ENCODE assay signal across 1 cellular context in the genomic region with DNA sequence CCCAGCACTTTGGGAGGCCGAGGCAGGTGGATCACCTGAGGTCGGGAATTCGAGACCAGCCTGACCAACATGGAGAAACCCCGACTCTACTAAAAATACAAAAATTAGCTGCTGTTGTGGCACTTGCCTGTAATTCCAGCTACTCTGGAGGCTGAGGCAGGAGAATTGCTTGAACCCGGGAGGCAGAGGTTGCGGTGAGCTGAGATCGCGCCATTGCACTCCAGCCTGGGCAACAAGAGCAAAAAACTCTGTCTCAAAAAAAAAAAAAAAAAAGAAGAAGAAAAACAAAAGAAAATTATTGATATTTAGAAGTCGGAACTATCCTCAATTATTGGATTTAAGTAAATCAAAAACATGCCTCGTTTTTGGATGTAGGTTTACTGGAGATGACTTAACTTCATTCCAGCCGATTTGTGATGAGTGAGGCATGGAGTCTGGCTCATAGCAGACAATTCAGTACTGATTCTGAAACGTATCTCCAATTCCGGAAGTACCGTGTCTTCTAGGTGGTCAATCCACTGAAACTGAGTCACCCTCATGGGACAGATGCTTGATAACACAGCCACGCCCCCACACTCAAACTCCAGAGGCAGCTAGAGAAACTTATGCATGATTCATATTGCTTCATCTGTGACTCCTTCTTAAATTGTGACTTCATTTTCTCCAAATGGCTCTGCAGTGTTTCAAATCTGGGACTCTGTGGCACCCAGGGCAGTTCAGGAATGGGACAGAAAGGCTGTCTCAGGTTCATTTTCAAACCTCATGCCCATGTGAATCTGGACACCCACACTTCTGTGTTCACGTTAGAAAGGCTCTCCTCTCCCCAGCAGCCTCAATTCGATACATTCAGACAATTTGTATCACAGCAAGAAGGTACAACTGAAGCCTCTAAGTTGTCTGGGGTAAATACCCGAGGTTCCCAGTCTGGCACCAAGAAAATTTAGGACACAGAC.
TF ChIP-seq lines count a peak whose summit lies in the region.

No MANE protein-coding gene starts in this region.

TF ChIP-seq in HEK293, 187 proteins besides CTCF, POLR2A, EP300 and RAD21 (continued from another document and continues in another):
- TF ChIP-seq ZNF169 (tag by site-specific recombination; IDR thresholded peaks at IDR 0.05): no peak
- no peak for TF ChIP-seq ZNF791 (tag by site-specific recombination; IDR thresholded peaks at IDR 0.05)
- TF ChIP-seq ZNF433 (tag by site-specific recombination; IDR thresholded peaks at IDR 0.05; ENCODE audit: low read depth): no peak
- no peak for TF ChIP-seq ZNF571 (tag by site-specific recombination; IDR thresholded peaks at IDR 0.05)
- no peak for TF ChIP-seq ZNF610 (tag by site-specific recombination; IDR thresholded peaks at IDR 0.05; ENCODE audit: borderline replicate concordance)
- TF ChIP-seq ZNF394 (tag by site-specific recombination; IDR thresholded peaks at IDR 0.05; ENCODE audit: borderline replicate concordance): peak; percentile 39; the same call in 1 of the 2 replicates
- no peak for TF ChIP-seq ZNF449 (tag by site-specific recombination; IDR thresholded peaks at IDR 0.05)
- no peak for TF ChIP-seq ZNF654 (tag by site-specific recombination; IDR thresholded peaks at IDR 0.05; ENCODE audit: low read depth)
- TF ChIP-seq KLF8 (tag by site-specific recombination; IDR thresholded peaks at IDR 0.05): peak; percentile 54; the same call in 1 of the 2 replicates
- 0 out of 2 replicates have a peak, but pooled peaks have one; percentile 15 for TF ChIP-seq KLF1 (tag by site-specific recombination; IDR thresholded peaks at IDR 0.05)
- no peak for TF ChIP-seq ZNF664 (tag by site-specific recombination; IDR thresholded peaks at IDR 0.05)
- peak; percentile 17; the same call in 1 of the 2 replicates for TF ChIP-seq EGR2 (tag by site-specific recombination; IDR thresholded peaks at IDR 0.05; ENCODE audit: low read depth)
- TF ChIP-seq ZNF354C (tag by site-specific recombination; IDR thresholded peaks at IDR 0.05; ENCODE audit: borderline replicate concordance, low read depth): no peak
- no peak for TF ChIP-seq ZBTB8A (tag by site-specific recombination; IDR thresholded peaks at IDR 0.05)
- TF ChIP-seq ZNF639 (tag by site-specific recombination; IDR thresholded peaks at IDR 0.05): no peak
- TF ChIP-seq ZNF174 (tag by site-specific recombination; IDR thresholded peaks at IDR 0.05): no peak
- 0 out of 2 replicates have a peak, but pooled peaks have one; percentile 36 for TF ChIP-seq INSM2 (tag by site-specific recombination; IDR thresholded peaks at IDR 0.05)
- TF ChIP-seq ZNF114 (tag by site-specific recombination; IDR thresholded peaks at IDR 0.05): no peak
- TF ChIP-seq ZBTB20 (tag by site-specific recombination; IDR thresholded peaks at IDR 0.05): no peak
- TF ChIP-seq REPIN1 (tag by site-specific recombination; IDR thresholded peaks at IDR 0.05; ENCODE audit: low read depth): no peak
- TF ChIP-seq ZNF341 (tag by site-specific recombination; IDR thresholded peaks at IDR 0.05; ENCODE audit: low read depth): no peak
- peak; percentile 73; the same call in 1 of the 2 replicates for TF ChIP-seq KLF9 (tag by site-specific recombination; IDR thresholded peaks at IDR 0.05; ENCODE audit: low read depth)
- no peak for TF ChIP-seq ZNF140 (tag by site-specific recombination; IDR thresholded peaks at IDR 0.05)
- TF ChIP-seq ZNF624 (tag by site-specific recombination; IDR thresholded peaks at IDR 0.05): no peak
- peak; percentile 64; the same call in 1 of the 2 replicates for TF ChIP-seq ZNF660 (tag by site-specific recombination; IDR thresholded peaks at IDR 0.05)
- TF ChIP-seq ZNF544 (tag by site-specific recombination; IDR thresholded peaks at IDR 0.05): no peak
- TF ChIP-seq PBX3 (CRISPR knock-in tag; IDR thresholded peaks at IDR 0.05): no peak
- TF ChIP-seq, protein P1, sequence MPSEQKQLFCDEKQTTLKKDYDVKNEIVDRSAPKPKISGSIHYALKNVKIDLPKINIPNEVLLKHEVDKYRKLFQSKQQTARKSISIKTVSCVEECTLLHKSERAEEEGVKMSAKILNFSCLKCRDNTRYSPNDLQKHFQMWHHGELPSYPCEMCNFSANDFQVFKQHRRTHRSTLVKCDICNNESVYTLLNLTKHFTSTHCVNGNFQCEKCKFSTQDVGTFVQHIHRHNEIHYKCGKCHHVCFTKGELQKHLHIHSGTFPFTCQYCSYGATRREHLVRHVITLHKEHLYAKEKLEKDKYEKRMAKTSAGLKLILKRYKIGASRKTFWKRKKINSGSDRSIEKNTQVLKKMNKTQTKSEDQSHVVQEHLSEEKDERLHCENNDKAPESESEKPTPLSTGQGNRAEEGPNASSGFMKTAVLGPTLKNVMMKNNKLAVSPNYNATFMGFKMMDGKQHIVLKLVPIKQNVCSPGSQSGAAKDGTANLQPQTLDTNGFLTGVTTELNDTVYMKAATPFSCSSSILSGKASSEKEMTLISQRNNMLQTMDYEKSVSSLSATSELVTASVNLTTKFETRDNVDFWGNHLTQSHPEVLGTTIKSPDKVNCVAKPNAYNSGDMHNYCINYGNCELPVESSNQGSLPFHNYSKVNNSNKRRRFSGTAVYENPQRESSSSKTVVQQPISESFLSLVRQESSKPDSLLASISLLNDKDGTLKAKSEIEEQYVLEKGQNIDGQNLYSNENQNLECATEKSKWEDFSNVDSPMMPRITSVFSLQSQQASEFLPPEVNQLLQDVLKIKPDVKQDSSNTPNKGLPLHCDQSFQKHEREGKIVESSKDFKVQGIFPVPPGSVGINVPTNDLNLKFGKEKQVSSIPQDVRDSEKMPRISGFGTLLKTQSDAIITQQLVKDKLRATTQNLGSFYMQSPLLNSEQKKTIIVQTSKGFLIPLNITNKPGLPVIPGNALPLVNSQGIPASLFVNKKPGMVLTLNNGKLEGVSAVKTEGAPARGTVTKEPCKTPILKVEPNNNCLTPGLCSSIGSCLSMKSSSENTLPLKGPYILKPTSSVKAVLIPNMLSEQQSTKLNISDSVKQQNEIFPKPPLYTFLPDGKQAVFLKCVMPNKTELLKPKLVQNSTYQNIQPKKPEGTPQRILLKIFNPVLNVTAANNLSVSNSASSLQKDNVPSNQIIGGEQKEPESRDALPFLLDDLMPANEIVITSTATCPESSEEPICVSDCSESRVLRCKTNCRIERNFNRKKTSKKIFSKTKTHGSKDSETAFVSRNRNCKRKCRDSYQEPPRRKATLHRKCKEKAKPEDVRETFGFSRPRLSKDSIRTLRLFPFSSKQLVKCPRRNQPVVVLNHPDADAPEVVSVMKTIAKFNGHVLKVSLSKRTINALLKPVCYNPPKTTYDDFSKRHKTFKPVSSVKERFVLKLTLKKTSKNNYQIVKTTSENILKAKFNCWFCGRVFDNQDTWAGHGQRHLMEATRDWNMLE (tag by site-specific recombination; conservative IDR thresholded peaks at IDR 0.05; ENCODE audit: low read depth): 0 out of 2 replicates have a peak, but pooled peaks have one; percentile 22
- peak; percentile 69 for TF ChIP-seq ZEB2 (tag by site-specific recombination; IDR thresholded peaks at IDR 0.05)
- no peak for TF ChIP-seq IKZF3 (tag by site-specific recombination; IDR thresholded peaks at IDR 0.05)
- TF ChIP-seq, protein P2, sequence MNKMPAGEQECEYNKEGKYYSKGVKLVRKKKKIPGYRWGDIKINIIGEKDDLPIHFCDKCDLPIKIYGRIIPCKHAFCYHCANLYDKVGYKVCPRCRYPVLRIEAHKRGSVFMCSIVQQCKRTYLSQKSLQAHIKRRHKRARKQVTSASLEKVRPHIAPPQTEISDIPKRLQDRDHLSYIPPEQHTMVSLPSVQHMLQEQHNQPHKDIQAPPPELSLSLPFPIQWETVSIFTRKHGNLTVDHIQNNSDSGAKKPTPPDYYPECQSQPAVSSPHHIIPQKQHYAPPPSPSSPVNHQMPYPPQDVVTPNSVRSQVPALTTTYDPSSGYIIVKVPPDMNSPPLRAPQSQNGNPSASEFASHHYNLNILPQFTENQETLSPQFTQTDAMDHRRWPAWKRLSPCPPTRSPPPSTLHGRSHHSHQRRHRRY (tag by site-specific recombination; IDR thresholded peaks at IDR 0.05): no peak
- no peak for TF ChIP-seq ZNF670 (tag by site-specific recombination; IDR thresholded peaks at IDR 0.05; ENCODE audit: low read depth)
- TF ChIP-seq ZBTB17 (tag by site-specific recombination; IDR thresholded peaks at IDR 0.05): peak; percentile 53; the same call in 1 of the 2 replicates
- TF ChIP-seq ZNF707 (tag by site-specific recombination; IDR thresholded peaks at IDR 0.05): no peak
- TF ChIP-seq ZNF138 (tag by site-specific recombination; IDR thresholded peaks at IDR 0.05; ENCODE audit: borderline replicate concordance): no peak
- peak; percentile 88 for TF ChIP-seq KLF10 (tag by site-specific recombination; IDR thresholded peaks at IDR 0.05)
- peak; percentile 56 for TF ChIP-seq SP7 (tag by site-specific recombination; IDR thresholded peaks at IDR 0.05)
- no peak for TF ChIP-seq SETDB1 (IDR thresholded peaks at IDR 0.05; ENCODE audit: insufficient read length, low read length)
- peak; percentile 35; the same call in 1 of the 2 replicates for TF ChIP-seq TSHZ1 (tag by site-specific recombination; IDR thresholded peaks at IDR 0.05; ENCODE audit: borderline replicate concordance)
- TF ChIP-seq ZNF621 (tag by site-specific recombination; IDR thresholded peaks at IDR 0.05): no peak
- TF ChIP-seq ZNF302 (tag by site-specific recombination; IDR thresholded peaks at IDR 0.05; ENCODE audit: low read depth): no peak
- no peak for TF ChIP-seq ZNF10 (tag by site-specific recombination; IDR thresholded peaks at IDR 0.05)
- TF ChIP-seq ZNF596 (tag by site-specific recombination; IDR thresholded peaks at IDR 0.05): no peak
- TF ChIP-seq ZNF747 (tag by site-specific recombination; IDR thresholded peaks at IDR 0.05): no peak
